15 cellular contexts compared by ENCODE assay signal in the genomic region with DNA sequence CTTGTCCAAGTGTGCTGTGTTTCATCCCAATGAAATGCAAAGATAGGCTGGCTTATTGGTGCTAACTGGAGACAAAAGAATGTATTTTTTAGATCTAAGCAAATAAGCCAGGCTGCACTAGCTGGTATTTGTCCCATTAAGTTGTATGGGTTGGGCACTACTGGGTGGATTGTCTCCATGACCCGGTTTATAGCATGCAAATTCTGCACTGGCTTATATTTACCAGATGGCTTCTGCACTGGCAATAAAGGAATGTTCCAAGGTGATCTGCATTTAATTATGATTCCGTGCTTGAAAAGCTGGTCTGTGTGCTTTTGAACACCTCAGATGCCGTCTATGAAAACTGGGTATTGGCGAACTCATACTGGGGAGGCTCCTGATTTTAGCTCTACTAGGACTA.
DNase-seq lines count a peak whose midpoint lies in the region; ATAC-seq and TF ChIP-seq lines count a peak whose summit lies in the region.
"Had no signal": no experiment of that assay in that cellular context is flagged by ENCODE, and none has a peak within 500 bp of the region (broad histone marks: within the 10 kb centered on the region; RNA-seq: fewer than 3 reads in every experiment).

No MANE protein-coding gene starts in this region.

- in situ Hi-C loops in transverse colon (cut with MboI; ENCODE audit: low pct_ligation_motif_present in 1 of 4, low pct_unique_long_range_greater_than_20kb in 1 of 4, low sequenced_read_pairs in 3 of 4), result loop anchor here in 1 of 4 donors (25.0 kb wide), 1 partner anchor 1042 kb away; a partner anchor contains a TSS

- H2BK120ac ChIP-seq in mesenchymal stem cell (ENCODE audit: low read depth, low read length), result no peak overlapping the region

- peaks cover 18 to 21% of the 10 kb centered on the region in 2 donors for H3K9me3 ChIP-seq in transverse colon
- peaks cover 17% of the 10 kb centered on the region for H3K9me3 ChIP-seq in mesenchymal stem cell (ENCODE audit: control insufficient read depth, low read length)
- H3K9me3 ChIP-seq: A549 had no signal

- H3K36me3 ChIP-seq in transverse colon (no peaks in the 10 kb centered on the region), mesenchymal stem cell (ENCODE audit: control insufficient read depth in 1 of 2, insufficient read depth in 2 of 2, low read depth in 1 of 2, low read length in 2 of 2) (no peaks in the 10 kb centered on the region)

- no peak overlapping the region for H2BK5ac ChIP-seq in mesenchymal stem cell (ENCODE audit: low read depth, low read length, poor library complexity, severe bottlenecking)

- no peak overlapping the region for H3K18ac ChIP-seq in mesenchymal stem cell (ENCODE audit: low read depth in 1 of 2, low read length in 2 of 2)

- H3K4me3 ChIP-seq in coronary artery (no peak overlapping the region), transverse colon (no peak overlapping the region), mesenchymal stem cell (ENCODE audit: insufficient read depth in 1 of 2, low read depth in 1 of 2, low read length in 2 of 2) (no peak overlapping the region)
- H3K4me3 ChIP-seq: A549 had no signal

- H3K27me3 ChIP-seq in transverse colon, result no peaks in the 10 kb centered on the region
- H3K27me3 ChIP-seq in mesenchymal stem cell (ENCODE audit: control insufficient read depth in 1 of 2, insufficient read depth in 1 of 2, low read length in 2 of 2), result no peaks in the 10 kb centered on the region

- H4K91ac ChIP-seq in mesenchymal stem cell (ENCODE audit: low read length), result no peak overlapping the region

- no peak for TF ChIP-seq EP300 in transverse colon (IDR thresholded peaks at IDR 0.05; ENCODE audit: low read depth)

- no peaks in the 10 kb centered on the region for H3K79me1 ChIP-seq in mesenchymal stem cell (replicated peaks; ENCODE audit: low read length, poor library complexity, severe bottlenecking)

- H3K4me2 ChIP-seq in mesenchymal stem cell (ENCODE audit: low read length, poor library complexity, severe bottlenecking), result no peak overlapping the region
- H3K4me2 ChIP-seq: A549 had no signal

- no peak overlapping the region for H2BK12ac ChIP-seq in mesenchymal stem cell (ENCODE audit: low read length in 2 of 2)

- no peak overlapping the region for H2AK5ac ChIP-seq in mesenchymal stem cell (ENCODE audit: low read length, severe bottlenecking)

- H3K9ac ChIP-seq in mesenchymal stem cell (ENCODE audit: low read length), result no peak overlapping the region

- TF ChIP-seq CTCF in coronary artery (IDR thresholded peaks at IDR 0.05) (no peak), transverse colon (IDR thresholded peaks at IDR 0.05) (no peak)

- WGBS in transverse colon (ENCODE audit: low coverage in 1 of 2), 2 donors, result 46% methylated on average over 4 of the region's 4 CpGs; no CpG with 5 or more reads in 1 of the 2 donors
- 87% methylated on average over 4 of the region's 4 CpGs for WGBS in mesenchymal stem cell

- H3K4ac ChIP-seq in mesenchymal stem cell (ENCODE audit: low read depth in 1 of 2, low read length in 2 of 2), result no peak overlapping the region

- H3K27ac ChIP-seq in coronary artery (no peak overlapping the region), transverse colon (peak overlapping the region; percentile 16 to 57 (median 50)), mesenchymal stem cell (ENCODE audit: low read length, poor library complexity, severe bottlenecking) (no peak overlapping the region)
- H3K27ac ChIP-seq: 22Rv1, A549, C4-2B had no signal

- intact Hi-C loops in left colon (cut with DNase I, micrococcal nuclease), result no loop called here
- intact Hi-C loops in transverse colon (cut with DNase I; ENCODE audit: low total_unique reads), result no loop called here

- H2AFZ ChIP-seq in mesenchymal stem cell (ENCODE audit: low read depth, low read length), result no peak overlapping the region

- no peak for TF ChIP-seq POLR2A in transverse colon (IDR thresholded peaks at IDR 0.05)

- H3K4me1 ChIP-seq in transverse colon (peaks cover 0 to 13% (median 7%) of the 10 kb centered on the region in 4 donors), mesenchymal stem cell (ENCODE audit: control insufficient read depth, insufficient read depth, low read depth, low read length) (peaks cover 1% of the 10 kb centered on the region)
- H3K4me1 ChIP-seq: A549, Caco-2 had no signal

- ATAC-seq in left colon, result peak; percentile 97
- ATAC-seq: A549, HepG2 had no signal

- H3K23ac ChIP-seq in mesenchymal stem cell (ENCODE audit: low read length in 2 of 2), result no peak overlapping the region

- no peak overlapping the region for H2BK15ac ChIP-seq in mesenchymal stem cell (ENCODE audit: low read depth, poor library complexity, severe bottlenecking)

- DNase-seq in NCI-H1048 (lab: John Stamatoyannopoulos, UW), result peak; percentile 29
- DNase-seq in coronary artery (ENCODE audit: low spot score), result peak; percentile 14
- no peak for DNase-seq in left colon
- peak; percentile 15 for DNase-seq in transverse colon
- DNase-seq in activated gamma-delta T cell treated with Interleukin-2 at 50 U/mL for 16 hours, result no peak
- no peak for DNase-seq in mesenchymal stem cell
- no peak for DNase-seq in NCI-H1417 (lab: John Stamatoyannopoulos, UW)
- DNase-seq: AML-193; Caco-2; CD4-positive, alpha-beta T cell; H9 had no signal

- no peak overlapping the region for H4K8ac ChIP-seq in mesenchymal stem cell (ENCODE audit: low read length)

- no peak overlapping the region for H3K14ac ChIP-seq in mesenchymal stem cell (ENCODE audit: low read length in 2 of 2)

Comparison
In these comparisons a context has a peak if more than half of its experiments do, and no peak if none do; other contexts are left out.
1. DNase-seq: peak in NCI-H1048 (single experiment), coronary artery (single experiment) and transverse colon (single experiment); none in left colon (0 of 2), activated gamma-delta T cell treated with Interleukin-2 at 50 U/mL for 16 hours (single experiment), mesenchymal stem cell (single experiment) and NCI-H1417 (0 of 3).
2. H3K27ac ChIP-seq: peak in transverse colon (4 of 4); none in coronary artery (0 of 2) and mesenchymal stem cell (single experiment).